Comparison of ENCODE assay signal across 17 cellular contexts in genomic region chr6:21201673-21202430, GRCh38.
DNase-seq lines count a peak whose midpoint lies in the region; ATAC-seq, FAIRE-seq and TF ChIP-seq lines count a peak whose summit lies in the region.
"Had no signal": no experiment of that assay in that cellular context is flagged by ENCODE, and none has a peak within 500 bp of the region (broad histone marks: within the 10 kb centered on the region; RNA-seq: fewer than 3 reads in every experiment).

No MANE protein-coding gene starts in this region.

- peak; percentile 37 for DNase-seq in BE2C
- peak; percentile 93 for DNase-seq in NCI-H1105 (lab: John Stamatoyannopoulos, UW)
- DNase-seq in NCI-H2196 (lab: John Stamatoyannopoulos, UW; ENCODE audit: unreplicated experiment) = peak; percentile 75
- DNase-seq in spleen = no peak
- DNase-seq in GM12892 (ENCODE audit: insufficient read length) = no peak
- no peak for DNase-seq in mammary epithelial cell
- DNase-seq in hypothalamus (lab: John Stamatoyannopoulos, UW) = no peak
- DNase-seq: activated CD4-positive, alpha-beta T cell treated with anti-CD3 and anti-CD28 coated beads, Interleukin-2, amount 50 U/mL, for 48 hours; activated effector memory CD4-positive, alpha-beta T cell treated with Interleukin-2 at 50 U/mL for 16 hours; Caco-2; effector CD4-positive, alpha-beta T cell; Peyer's patch; T-helper 2 cell; upper lobe of right lung had no signal

- peak overlapping the region; percentile 77 for H3K4me3 ChIP-seq in BE2C (ENCODE audit: low read depth, low read length)
- no peak overlapping the region for H3K4me3 ChIP-seq in spleen
- H3K4me3 ChIP-seq in mammary epithelial cell (replicated peaks in 1 of 3; ENCODE audit: insufficient read depth in 1 of 3, low read depth in 2 of 3, low read length in 3 of 3) = no peak overlapping the region
- H3K4me3 ChIP-seq: Peyer's patch, prostate gland, upper lobe of right lung had no signal

- H4K20me1 ChIP-seq in mammary epithelial cell (ENCODE audit: insufficient read depth, low read length) = no peaks in the 10 kb centered on the region

- H3K36me3 ChIP-seq in BE2C (peaks cover 10% of the 10 kb centered on the region), spleen (peaks cover 0 to 37% (median 1%) of the 10 kb centered on the region in 6 donors), mammary epithelial cell (ENCODE audit: insufficient read depth, low read length) (no peaks in the 10 kb centered on the region)
- H3K36me3 ChIP-seq: Peyer's patch, prostate gland, upper lobe of right lung had no signal

- BruUV-seq in mammary epithelial cell (replicated peaks; lab: Mats Ljungman, UMichigan) = no TSS peak

- ATAC-seq in SK-N-SH treated with all-trans-retinoic acid at 6 μM for 48 hours = no peak
- ATAC-seq: upper lobe of right lung had no signal

- dilution Hi-C loops in mammary epithelial cell (cut with HindIII; ENCODE audit: low sequenced_read_pairs) = no loop called here

- H3K27me3 ChIP-seq in BE2C = no peaks in the 10 kb centered on the region
- H3K27me3 ChIP-seq in spleen (replicated peaks in 1 of 7) = no peaks in the 10 kb centered on the region
- H3K27me3 ChIP-seq in mammary epithelial cell (ENCODE audit: insufficient read depth, low read length) = no peaks in the 10 kb centered on the region
- H3K27me3 ChIP-seq: Peyer's patch, upper lobe of right lung had no signal

- TF ChIP-seq POLR2A in spleen (IDR thresholded peaks at IDR 0.05) (no peak), GM12892 (IDR thresholded peaks at IDR 0.05; ENCODE audit: low read depth, low read length) (no peak)

- intact Hi-C loops in spleen (cut with DNase I; ENCODE audit: low total_unique reads) = no loop called here
- intact Hi-C loops in mammary epithelial cell (cut with micrococcal nuclease) = no loop called here

- CTCF ChIA-PET in mammary epithelial cell (lab: Charles Lee; ENCODE audit: low non-redundant PET) = no interaction called here

- H3K4me2 ChIP-seq in mammary epithelial cell (ENCODE audit: insufficient read depth, low read depth, low read length) = no peak overlapping the region

- no peaks in the 10 kb centered on the region for H3K79me2 ChIP-seq in mammary epithelial cell (ENCODE audit: insufficient read depth, low read length)

- no peak for TF ChIP-seq CTCF in BE2C (IDR thresholded peaks at IDR 0.05; ENCODE audit: low read depth, low read length)
- TF ChIP-seq CTCF in spleen (IDR thresholded peaks at IDR 0.05 in 8 of 11, conservative IDR thresholded peaks at IDR 0.05 in 3 of 11) = no peak
- no peak for TF ChIP-seq CTCF in mammary epithelial cell (conservative IDR thresholded peaks at IDR 0.05 in 1 of 2, IDR thresholded peaks at IDR 0.05 in 1 of 2; ENCODE audit: extremely low read depth in 1 of 2, insufficient read depth in 1 of 2, low read depth in 1 of 2, low read length in 2 of 2)

- H3K27ac ChIP-seq in spleen (no peak overlapping the region), mammary epithelial cell (ENCODE audit: insufficient read depth, low read depth, low read length) (no peak overlapping the region)
- H3K27ac ChIP-seq: Peyer's patch, prostate gland, upper lobe of right lung had no signal

- WGBS in spleen, 5 donors = 87 to 96% (median 92%) methylated on average over 10 of the region's 10 CpGs
- 79% methylated on average over 10 of the region's 10 CpGs for WGBS in mammary epithelial cell (ENCODE audit: low coverage, missing lambda C conversion rate)

- in situ Hi-C loops in mammary epithelial cell (cut with MboI; ENCODE audit: low sequenced_read_pairs in 2 of 2) = no loop called here

- peaks cover 15% of the 10 kb centered on the region for H3K4me1 ChIP-seq in BE2C
- H3K4me1 ChIP-seq in spleen = peaks cover 2 to 27% (median 10%) of the 10 kb centered on the region in 6 donors
- peaks cover 6% of the 10 kb centered on the region for H3K4me1 ChIP-seq in mammary epithelial cell (ENCODE audit: insufficient read depth, low read length)
- H3K4me1 ChIP-seq: Caco-2, Peyer's patch, prostate gland, upper lobe of right lung had no signal

- H3K9ac ChIP-seq in mammary epithelial cell (ENCODE audit: insufficient read depth, low read length) = no peak overlapping the region

- no peak for FAIRE-seq in GM12892 (lab: Jason Lieb, UNC)
- FAIRE-seq: A204.1 had no signal

- H2AFZ ChIP-seq in mammary epithelial cell (ENCODE audit: low read depth, low read length) = no peak overlapping the region

- no peaks in the 10 kb centered on the region for H3K9me3 ChIP-seq in BE2C
- peaks cover 0 to 7% (median 0%) of the 10 kb centered on the region in 8 donors for H3K9me3 ChIP-seq in spleen
- H3K9me3 ChIP-seq in mammary epithelial cell (replicated peaks; ENCODE audit: insufficient read depth, low read length) = no peaks in the 10 kb centered on the region
- H3K9me3 ChIP-seq: Caco-2, Peyer's patch, prostate gland, upper lobe of right lung had no signal

TF ChIP-seq in SK-N-SH treated with all-trans-retinoic acid at 6 μM for 48 hours, 23 proteins besides CTCF, POLR2A, EP300 and RAD21:
- TF ChIP-seq, protein P1, sequence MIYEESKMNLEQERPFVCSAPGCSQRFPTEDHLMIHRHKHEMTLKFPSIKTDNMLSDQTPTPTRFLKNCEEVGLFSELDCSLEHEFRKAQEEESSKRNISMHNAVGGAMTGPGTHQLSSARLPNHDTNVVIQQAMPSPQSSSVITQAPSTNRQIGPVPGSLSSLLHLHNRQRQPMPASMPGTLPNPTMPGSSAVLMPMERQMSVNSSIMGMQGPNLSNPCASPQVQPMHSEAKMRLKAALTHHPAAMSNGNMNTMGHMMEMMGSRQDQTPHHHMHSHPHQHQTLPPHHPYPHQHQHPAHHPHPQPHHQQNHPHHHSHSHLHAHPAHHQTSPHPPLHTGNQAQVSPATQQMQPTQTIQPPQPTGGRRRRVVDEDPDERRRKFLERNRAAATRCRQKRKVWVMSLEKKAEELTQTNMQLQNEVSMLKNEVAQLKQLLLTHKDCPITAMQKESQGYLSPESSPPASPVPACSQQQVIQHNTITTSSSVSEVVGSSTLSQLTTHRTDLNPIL (CRISPR knock-in tag; IDR thresholded peaks at IDR 0.05; ENCODE audit: low read depth) = no peak
- TF ChIP-seq TCF4 (CRISPR knock-in tag; IDR thresholded peaks at IDR 0.05; ENCODE audit: borderline replicate concordance) (0 out of 2 replicates have a peak, but pooled peaks have one; percentile 20), ZNF70 (CRISPR knock-in tag; IDR thresholded peaks at IDR 0.05) (no peak), ZC3H10 (CRISPR knock-in tag; IDR thresholded peaks at IDR 0.05) (no peak), ISL1 (CRISPR knock-in tag; IDR thresholded peaks at IDR 0.05) (no peak)

Comparison
In these comparisons a context has a peak if more than half of its experiments do, and no peak if none do; other contexts are left out.
1. DNase-seq: peak in BE2C (single experiment), NCI-H1105 (single experiment) and NCI-H2196 (single experiment); none in spleen (single experiment), GM12892 (single experiment), mammary epithelial cell (single experiment) and hypothalamus (0 of 51).